ENCODE assay signal across 22 cellular contexts in the genomic region with DNA sequence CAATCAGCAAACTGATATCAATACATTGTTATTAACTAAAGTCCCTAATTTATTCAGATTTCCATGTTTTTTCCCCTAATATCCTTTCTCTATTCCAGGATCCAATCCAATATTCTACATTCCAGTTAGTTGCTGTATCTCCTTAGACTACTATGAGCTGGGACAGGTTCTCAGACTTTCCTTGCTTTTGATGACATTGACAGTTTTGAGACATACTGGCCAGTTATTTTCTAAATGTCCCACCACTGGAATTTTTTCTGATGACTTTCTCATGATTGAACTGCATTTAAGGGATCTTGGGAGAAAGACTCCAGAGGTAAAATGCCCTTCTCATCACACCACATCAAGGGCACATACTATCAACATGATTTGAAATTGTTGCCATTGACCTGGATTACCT.
"Had no signal": no experiment of that assay in that cellular context is flagged by ENCODE, and none has a peak within 500 bp of the region (broad histone marks: within the 10 kb centered on the region; RNA-seq: fewer than 3 reads in every experiment).

No MANE protein-coding gene starts in this region.

- H3K27ac ChIP-seq: coronary artery, dorsolateral prefrontal cortex, esophagus muscularis mucosa, foreskin keratinocyte, gastroesophageal sphincter, heart right ventricle, left lung, lower lobe of right lung had no signal

- H3K9me3 ChIP-seq: esophagus muscularis mucosa, gastroesophageal sphincter, heart right ventricle, left lung, lower lobe of right lung, mucosa of descending colon had no signal

- H3K27ac Mint-ChIP-seq: mesothelial cell of epicardium had no signal

- H3K4me3 Mint-ChIP-seq: mesothelial cell of epicardium had no signal

- DNase-seq: dermis blood vessel endothelial cell; dorsolateral prefrontal cortex; effector CD4-positive, alpha-beta T cell; effector memory CD4-positive, alpha-beta T cell; foreskin keratinocyte; head of caudate nucleus; heart right ventricle; hippocampal formation; left cardiac atrium; left lung; left ventricle myocardium superior; lower lobe of right lung; mesenchymal stem cell; mucosa of descending colon had no signal

- ATAC-seq: foreskin keratinocyte, gastroesophageal sphincter, heart right ventricle, left lung, left ventricle myocardium superior, lower lobe of right lung, mucosa of descending colon had no signal

- H3K27me3 ChIP-seq: esophagus muscularis mucosa, foreskin keratinocyte, gastroesophageal sphincter, left lung had no signal

- H3K9me3 Mint-ChIP-seq: mesothelial cell of epicardium had no signal

- H3K4me3 ChIP-seq: coronary artery, dorsolateral prefrontal cortex, esophagus muscularis mucosa, gastroesophageal sphincter, heart right ventricle, left lung, lower lobe of right lung, mucosa of descending colon had no signal

- H3K36me3 ChIP-seq: esophagus muscularis mucosa, gastroesophageal sphincter, heart right ventricle, left lung, lower lobe of right lung had no signal

- H3K4me1 ChIP-seq: esophagus muscularis mucosa, gastroesophageal sphincter, left lung, lower lobe of right lung had no signal

- H3K36me3 Mint-ChIP-seq: mesothelial cell of epicardium had no signal

- FAIRE-seq: colon, endothelial cell of umbilical vein, frontal cortex, islet of Langerhans had no signal
